In the genomic region with DNA sequence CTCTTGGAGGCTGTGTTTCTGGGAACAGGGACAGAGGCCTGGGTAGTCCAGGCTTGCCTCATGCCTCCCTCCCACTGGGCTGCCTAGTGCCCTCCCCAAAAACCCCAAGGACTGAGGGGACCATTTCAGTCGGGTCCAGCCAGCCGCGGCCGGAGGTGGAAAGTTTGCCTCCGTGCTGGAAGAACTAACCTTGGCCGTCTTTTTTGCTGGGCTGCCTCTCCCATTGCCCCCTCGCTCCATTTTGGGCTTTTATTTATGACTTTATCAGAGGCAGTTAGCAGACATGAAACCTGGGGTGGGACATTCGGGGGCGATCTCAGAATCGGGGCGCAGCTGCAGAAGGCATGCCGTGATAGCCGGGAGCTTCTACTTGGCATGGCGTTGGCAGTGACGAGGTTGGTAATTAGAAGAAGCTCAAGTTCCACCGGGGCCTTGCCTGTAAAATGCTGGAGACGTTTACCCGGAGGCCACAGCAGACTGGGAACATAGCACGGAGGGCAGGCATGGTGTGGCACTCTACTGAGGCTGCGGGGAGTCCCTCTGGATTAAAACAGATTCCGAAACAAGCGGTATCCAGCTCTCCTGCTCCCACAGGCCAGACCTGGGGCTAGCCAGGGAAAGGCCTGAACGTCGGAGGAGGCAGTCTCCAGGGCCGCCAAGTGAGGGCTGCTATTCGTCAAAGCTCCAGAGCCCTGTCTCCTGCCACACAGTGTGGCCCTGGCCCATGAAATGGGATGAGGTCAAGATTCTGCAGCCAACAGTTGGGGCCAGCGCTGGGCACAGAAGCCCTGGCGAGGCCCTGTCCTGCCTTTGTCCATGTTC, we compare ENCODE assay signal across 8 cellular contexts.
DNase-seq lines count a peak whose midpoint lies in the region; ATAC-seq and TF ChIP-seq lines count a peak whose summit lies in the region.

No MANE protein-coding gene starts in this region.

- peak overlapping the region; percentile 86 for H3K4me3 Mint-ChIP-seq in activated naive CD4-positive, alpha-beta T cell treated with anti-CD3 and anti-CD28 coated beads, Interleukin-2, amount 10 ng/mL, durations not matched to agents 7 days and 5 days

- H3K36me3 Mint-ChIP-seq in activated naive CD4-positive, alpha-beta T cell treated with anti-CD3 and anti-CD28 coated beads, Interleukin-2, amount 10 ng/mL, durations not matched to agents 7 days and 5 days, result peaks cover 19% of the 10 kb centered on the region

- ATAC-seq in body of pancreas (no peak), left lung (peak; percentile 1), GM19324 (IDR thresholded peaks at IDR 0.05; ENCODE audit: low FRiP score, unreplicated experiment) (no peak), GM21526 (IDR thresholded peaks at IDR 0.05; ENCODE audit: low FRiP score, unreplicated experiment) (no peak)

- intact Hi-C loops in body of pancreas (cut with DNase I) (no loop called here), left lung (cut with DNase I) (loop anchor here in 1 of 2 donors (10.0 kb wide), 1 partner anchor 69 kb away; no protein-coding TSS in a partner anchor), uterus (cut with DNase I; ENCODE audit: low total_unique reads) (loop anchor here (10.0 kb wide), 1 partner anchor 59 kb away; no protein-coding TSS in a partner anchor)

- DNase-seq in activated naive CD4-positive, alpha-beta T cell treated with anti-CD3 and anti-CD28 coated beads, Interleukin-2, amount 10 ng/mL, durations not matched to agents 7 days and 5 days, result peak; percentile 17
- no peak for DNase-seq in activated naive CD4-positive, alpha-beta T cell (lab: John Stamatoyannopoulos, UW)
- DNase-seq in body of pancreas (peak in 3 of 4 donors; percentile 44 to 59 (median 55)), left lung (peak; percentile 32 to 76), uterus (peak; percentile 47 to 54), iPS-NIHi11 (ENCODE audit: low spot score) (no peak)

- H3K27ac ChIP-seq in body of pancreas, result peak overlapping the region; percentile 98 to 100 (median 99)
- peak overlapping the region; percentile 97 to 98 for H3K27ac ChIP-seq in left lung
- peak overlapping the region; percentile 99 to 100 for H3K27ac ChIP-seq in uterus

- peak overlapping the region; percentile 67 to 81 for H3K4me3 ChIP-seq in body of pancreas
- H3K4me3 ChIP-seq in left lung, result peak overlapping the region; percentile 75 to 77
- H3K4me3 ChIP-seq in uterus, result peak overlapping the region; percentile 88 to 94

- H3K27ac Mint-ChIP-seq in activated naive CD4-positive, alpha-beta T cell treated with anti-CD3 and anti-CD28 coated beads, Interleukin-2, amount 10 ng/mL, durations not matched to agents 7 days and 5 days, result peak overlapping the region; percentile 74

- WGBS in body of pancreas, 2 donors, result 10 to 11% methylated on average over 22 to 28 of the region's 28 CpGs

- H3K9me3 ChIP-seq in body of pancreas (no peaks in the 10 kb centered on the region), left lung (no peaks in the 10 kb centered on the region), uterus (no peaks in the 10 kb centered on the region)

- CTCF ChIA-PET in activated naive CD4-positive, alpha-beta T cell treated with anti-CD3 and anti-CD28 coated beads, Interleukin-2, amount 10 ng/mL, durations not matched to agents 7 days and 5 days (lab: Charles Lee), result interaction anchor here (0.9 to 3.9 kb wide), 4 partner anchors 37 to 69 kb away, joined by 3 to 25 read pairs (median 7); no protein-coding TSS in a partner anchor

- TF ChIP-seq CTCF in body of pancreas (IDR thresholded peaks at IDR 0.05) (no peak), left lung (IDR thresholded peaks at IDR 0.05) (no peak), uterus (IDR thresholded peaks at IDR 0.05) (no peak)

- H3K4me1 ChIP-seq in body of pancreas (peaks cover 49% of the 10 kb centered on the region), left lung (peaks cover 31 to 83% of the 10 kb centered on the region in 2 donors), uterus (peaks cover 0 to 11% of the 10 kb centered on the region in 2 donors)

- H3K4me1 Mint-ChIP-seq in activated naive CD4-positive, alpha-beta T cell treated with anti-CD3 and anti-CD28 coated beads, Interleukin-2, amount 10 ng/mL, durations not matched to agents 7 days and 5 days, result peaks cover 57% of the 10 kb centered on the region

- no peaks in the 10 kb centered on the region for H3K9me3 Mint-ChIP-seq in activated naive CD4-positive, alpha-beta T cell treated with anti-CD3 and anti-CD28 coated beads, Interleukin-2, amount 10 ng/mL, durations not matched to agents 7 days and 5 days

- H3K27me3 Mint-ChIP-seq in activated naive CD4-positive, alpha-beta T cell treated with anti-CD3 and anti-CD28 coated beads, Interleukin-2, amount 10 ng/mL, durations not matched to agents 7 days and 5 days, result peaks cover 17% of the 10 kb centered on the region

- no peaks in the 10 kb centered on the region for H3K27me3 ChIP-seq in body of pancreas
- no peaks in the 10 kb centered on the region for H3K27me3 ChIP-seq in left lung
- H3K27me3 ChIP-seq in uterus, result no peaks in the 10 kb centered on the region

- TF ChIP-seq POLR2A in body of pancreas (IDR thresholded peaks at IDR 0.05), result peak in 2 of 3 donors; percentile 50 to 52
- peak in 1 of 2 donors; percentile 7 for TF ChIP-seq POLR2A in uterus (IDR thresholded peaks at IDR 0.05)

- no peaks in the 10 kb centered on the region for H3K36me3 ChIP-seq in body of pancreas (replicated peaks in 1 of 2; ENCODE audit: insufficient read depth in 1 of 2, low read depth in 2 of 2)
- H3K36me3 ChIP-seq in left lung, result peaks cover 0 to 12% of the 10 kb centered on the region in 2 donors
- H3K36me3 ChIP-seq in uterus, result no peaks in the 10 kb centered on the region

Comparison
In these comparisons a context has a peak if more than half of its experiments do, and no peak if none do; other contexts are left out.
1. DNase-seq: peak in activated naive CD4-positive, alpha-beta T cell treated with anti-CD3 and anti-CD28 coated beads, Interleukin-2, amount 10 ng/mL, durations not matched to agents 7 days and 5 days (single experiment), body of pancreas (3 of 4), left lung (2 of 2) and uterus (2 of 2); none in activated naive CD4-positive, alpha-beta T cell (0 of 4) and iPS-NIHi11 (single experiment).
2. Peak in every context shown above with its lines, with median percentiles within 50 percentile points of each other: H3K27ac ChIP-seq and H3K4me3 ChIP-seq.